Comparison of ENCODE assay signal across 8 cellular contexts in the genomic region with DNA sequence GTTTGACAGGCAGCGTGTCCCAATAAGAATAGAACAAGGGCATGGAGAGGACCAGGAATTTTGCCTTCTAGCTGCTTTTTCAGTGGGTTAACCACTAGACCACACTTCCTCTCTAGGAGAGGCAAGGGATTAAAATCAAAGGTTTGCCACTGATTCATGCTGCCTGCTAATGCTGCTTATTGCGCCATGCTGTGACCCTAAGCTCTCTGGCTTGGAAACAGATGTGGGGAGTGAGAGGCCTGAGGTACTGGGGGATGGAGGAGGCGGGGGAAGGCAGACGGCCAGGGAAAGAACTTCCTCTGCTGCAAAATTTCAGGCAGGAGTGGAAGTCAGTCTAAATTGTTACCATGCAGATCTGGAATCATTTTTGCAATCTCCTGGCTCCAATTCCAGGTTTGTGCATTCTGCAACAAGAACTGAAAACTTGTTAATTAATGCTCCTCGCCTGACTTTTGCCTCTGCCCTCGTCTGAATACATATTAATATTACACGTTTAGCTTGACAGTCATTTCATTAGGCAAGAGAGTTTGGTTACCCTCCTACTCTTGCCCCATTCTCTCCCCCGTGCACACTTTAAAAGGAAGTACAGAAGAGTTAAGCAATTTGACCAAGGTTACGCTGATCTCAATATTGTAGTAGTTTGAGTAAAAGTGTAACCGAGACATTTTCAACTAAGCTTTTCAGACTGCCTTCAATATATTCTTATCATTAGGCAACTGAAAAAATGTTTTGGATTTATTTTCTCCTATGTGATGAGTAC.
DNase-seq lines count a peak whose midpoint lies in the region; ATAC-seq, FAIRE-seq and TF ChIP-seq lines count a peak whose summit lies in the region.

No MANE protein-coding gene starts in this region.

- CTCF ChIA-PET in OCI-LY7 (lab: Charles Lee; ENCODE audit: unreplicated experiment): no interaction called here

- no peaks in the 10 kb centered on the region for H4K20me1 ChIP-seq in BLaER1 treated with 17β-estradiol and CSF1 and Interleukin-3, amounts not matched to agents 10 nM and 100 nM
- H4K20me1 ChIP-seq in OCI-LY7 (ENCODE audit: insufficient read depth, low read length): no peaks in the 10 kb centered on the region

- FAIRE-seq in endometrium (lab: Jason Lieb, UNC): peak; percentile 95

- peak overlapping the region; percentile 79 for H2AFZ ChIP-seq in OCI-LY7 (ENCODE audit: low read length)

- H3K4me3 ChIP-seq in BLaER1 treated with 17β-estradiol and CSF1 and Interleukin-3, amounts not matched to agents 10 nM and 100 nM: peak overlapping the region in 9 of 10 experiments; percentile 1 to 53 (median 23); a peak in 11 of 20 replicates
- peak overlapping the region; percentile 26 for H3K4me3 ChIP-seq in OCI-LY7 (ENCODE audit: low read depth, low read length, poor library complexity, severe bottlenecking)

- H3K4me3 Mint-ChIP-seq in natural killer cell treated with Interleukin-12 subunit alpha and Interleukin-12 subunit beta and Interleukin-15 and Interleukin-18, amount 100 ng/mL, for 72 hours: peak overlapping the region; percentile 35

- POLR2A ChIA-PET in OCI-LY7 (lab: Charles Lee): interaction anchor here (0.7 to 2.6 kb wide), 10 partner anchors 15 to 123 kb away, joined by 3 to 12 read pairs (median 4); no protein-coding TSS in a partner anchor

- no peak for TF ChIP-seq CTCF in OCI-LY7 (conservative IDR thresholded peaks at IDR 0.05; ENCODE audit: low read length)

- peaks cover 0 to 5% (median 0%) of the 10 kb centered on the region in 11 experiments; a peak in 5 of 22 replicates for H3K9me3 ChIP-seq in BLaER1 treated with 17β-estradiol and CSF1 and Interleukin-3, amounts not matched to agents 10 nM and 100 nM (replicated peaks in 1 of 11)
- H3K9me3 ChIP-seq in OCI-LY7 (ENCODE audit: low read length): no peaks in the 10 kb centered on the region

- no peaks in the 10 kb centered on the region for H3K27me3 ChIP-seq in BLaER1 treated with 17β-estradiol and CSF1 and Interleukin-3, amounts not matched to agents 10 nM and 100 nM

- peaks cover 31 to 44% of the 10 kb centered on the region in 2 donors for H3K27me3 Mint-ChIP-seq in natural killer cell treated with Interleukin-12 subunit alpha and Interleukin-12 subunit beta and Interleukin-15 and Interleukin-18, amount 100 ng/mL, for 72 hours

- peak; percentile 65 to 76 for ATAC-seq in natural killer cell treated with Interleukin-12 subunit alpha and Interleukin-12 subunit beta and Interleukin-15 and Interleukin-18, amount 100 ng/mL, for 72 hours

- peak overlapping the region; percentile 90 to 98 (median 94) for H3K27ac ChIP-seq in BLaER1 treated with 17β-estradiol and CSF1 and Interleukin-3, amounts not matched to agents 10 nM and 100 nM
- H3K27ac ChIP-seq in OCI-LY7 (ENCODE audit: low read depth, low read length, poor library complexity, severe bottlenecking): no peak overlapping the region

- H3K4me1 Mint-ChIP-seq in natural killer cell treated with Interleukin-12 subunit alpha and Interleukin-12 subunit beta and Interleukin-15 and Interleukin-18, amount 100 ng/mL, for 72 hours (ENCODE audit: low read depth in 2 of 2): peaks cover 20 to 24% of the 10 kb centered on the region in 2 donors

- H3K9me2 ChIP-seq in OCI-LY7 (ENCODE audit: insufficient read depth, low read length): no peaks in the 10 kb centered on the region

- DNase-seq in HCEC 1CT: peak; percentile 99
- peak; percentile 20 for DNase-seq in OCI-LY7 (ENCODE audit: low spot score)
- DNase-seq in natural killer cell treated with Interleukin-12 subunit alpha and Interleukin-12 subunit beta and Interleukin-15 and Interleukin-18, amount 100 ng/mL, for 72 hours (ENCODE audit: low spot score): no peak
- DNase-seq in NCI-H1092 (lab: John Stamatoyannopoulos, UW): no peak
- DNase-seq in activated T-cell treated with anti-CD3 and anti-CD28 coated beads, Interleukin-2, amount 50 U/mL, for 1 hour: no peak
- no peak for DNase-seq in GDM1 (lab: John Stamatoyannopoulos, UW)

- no peaks in the 10 kb centered on the region for H3K9me3 Mint-ChIP-seq in natural killer cell treated with Interleukin-12 subunit alpha and Interleukin-12 subunit beta and Interleukin-15 and Interleukin-18, amount 100 ng/mL, for 72 hours

- intact Hi-C loops in OCI-LY7 (cut with micrococcal nuclease; ENCODE audit: unreplicated experiment): loop anchor here (1.0 to 5.0 kb wide), 3 partner anchors 58 to 121 kb away; partner anchors contain the start of gene SPRED1

- no peaks in the 10 kb centered on the region for H3K36me3 ChIP-seq in BLaER1 treated with 17β-estradiol and CSF1 and Interleukin-3, amounts not matched to agents 10 nM and 100 nM
- no peaks in the 10 kb centered on the region for H3K36me3 ChIP-seq in OCI-LY7 (ENCODE audit: insufficient read depth, low read length)

- peaks cover 43 to 88% (median 72%) of the 10 kb centered on the region in 10 experiments for H3K4me1 ChIP-seq in BLaER1 treated with 17β-estradiol and CSF1 and Interleukin-3, amounts not matched to agents 10 nM and 100 nM
- peaks cover 46% of the 10 kb centered on the region for H3K4me1 ChIP-seq in OCI-LY7 (ENCODE audit: insufficient read depth, low read length, poor library complexity, severe bottlenecking)

- H3K36me3 Mint-ChIP-seq in natural killer cell treated with Interleukin-12 subunit alpha and Interleukin-12 subunit beta and Interleukin-15 and Interleukin-18, amount 100 ng/mL, for 72 hours: no peaks in the 10 kb centered on the region

- BruUV-seq in OCI-LY7 (replicated peaks; lab: Mats Ljungman, UMichigan): no TSS peak

- H3K79me2 ChIP-seq in OCI-LY7 (ENCODE audit: insufficient read depth, low read depth, low read length): no peaks in the 10 kb centered on the region

- peak overlapping the region; percentile 74 to 93 (median 82) for H3K4me2 ChIP-seq in BLaER1 treated with 17β-estradiol and CSF1 and Interleukin-3, amounts not matched to agents 10 nM and 100 nM
- H3K4me2 ChIP-seq in OCI-LY7 (ENCODE audit: low read length): peak overlapping the region; percentile 61

- peak overlapping the region; percentile 73 to 90 (median 81) for H3K9ac ChIP-seq in BLaER1 treated with 17β-estradiol and CSF1 and Interleukin-3, amounts not matched to agents 10 nM and 100 nM

- H3K27ac Mint-ChIP-seq in natural killer cell treated with Interleukin-12 subunit alpha and Interleukin-12 subunit beta and Interleukin-15 and Interleukin-18, amount 100 ng/mL, for 72 hours: no peak overlapping the region

Comparison
In these comparisons a context has a peak if more than half of its experiments do, and no peak if none do; other contexts are left out.
1. DNase-seq: peak in HCEC 1CT (single experiment) and OCI-LY7 (single experiment); none in natural killer cell treated with Interleukin-12 subunit alpha and Interleukin-12 subunit beta and Interleukin-15 and Interleukin-18, amount 100 ng/mL, for 72 hours (single experiment), NCI-H1092 (single experiment), activated T-cell treated with anti-CD3 and anti-CD28 coated beads, Interleukin-2, amount 50 U/mL, for 1 hour (single experiment) and GDM1 (single experiment).